ENCODE assay signal across 8 cellular contexts in the genomic region with DNA sequence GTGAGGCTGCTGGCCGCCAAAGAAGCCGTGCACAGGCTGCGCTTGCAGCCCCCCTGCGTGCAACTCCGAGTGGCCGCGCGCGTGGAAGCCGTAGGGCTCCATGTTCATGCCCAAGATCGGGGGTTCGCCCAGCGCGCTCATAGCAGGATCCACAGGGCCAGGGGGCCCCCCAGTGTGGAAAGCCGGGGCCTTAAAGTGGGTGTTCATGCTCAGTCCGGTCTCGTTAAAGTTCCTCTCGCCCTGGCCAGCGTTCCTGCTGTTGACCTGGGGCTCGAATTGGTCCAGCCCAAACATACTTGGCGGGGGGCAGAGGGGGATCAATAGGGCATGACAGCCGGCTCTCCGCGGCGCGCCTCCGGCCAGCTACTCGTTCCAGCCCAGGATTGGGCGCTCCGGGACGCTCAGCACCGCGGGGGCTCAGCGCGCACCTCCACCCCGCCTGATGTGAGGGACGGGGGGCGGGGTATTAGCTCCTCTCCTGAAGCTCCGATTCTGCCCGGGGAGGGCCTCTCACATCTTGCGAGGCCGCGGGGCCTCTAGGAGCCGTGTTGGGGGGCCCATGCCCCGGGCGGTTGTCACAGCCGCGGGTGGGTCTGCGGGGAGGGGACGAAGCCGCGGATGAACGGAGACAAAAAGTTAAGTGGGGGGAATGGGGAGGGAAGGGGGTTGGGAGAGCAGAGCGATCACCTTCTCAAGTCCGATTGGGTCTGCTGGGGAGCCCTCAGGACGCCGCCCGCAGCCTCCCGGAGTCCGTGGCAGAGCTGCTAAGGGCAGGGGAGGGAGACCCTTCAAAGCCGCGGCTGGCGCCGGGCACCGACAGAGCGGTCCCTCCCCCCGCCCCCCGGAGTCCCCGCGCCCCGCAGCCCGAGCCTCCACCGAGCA. TPM values are rescaled to one million over a fixed set of nuclear protein-coding genes. Genes with fewer than 3 reads are reported as not detected.
DNase-seq lines count a peak whose midpoint lies in the region; ATAC-seq and TF ChIP-seq lines count a peak whose summit lies in the region.

No MANE protein-coding gene starts in this region.

- no peak for TF ChIP-seq CTCF in uterus (IDR thresholded peaks at IDR 0.05)

- no peak for ATAC-seq in activated naive CD8-positive, alpha-beta T cell treated with anti-CD3 and anti-CD28 coated beads, Interleukin-2, amount 50 U/mL, for 24 hours
- ATAC-seq in memory B cell (ENCODE audit: low read depth) (no peak), HG02885 (IDR thresholded peaks at IDR 0.05; ENCODE audit: poor library complexity, unreplicated experiment) (no peak)

- H3K4me1 Mint-ChIP-seq in activated naive CD8-positive, alpha-beta T cell (ENCODE audit: low read depth) = peaks cover 11% of the 10 kb centered on the region
- H3K4me1 Mint-ChIP-seq in activated naive CD8-positive, alpha-beta T cell treated with anti-CD3 and anti-CD28 coated beads, Interleukin-2, amount 50 U/mL, for 24 hours = peaks cover 11% of the 10 kb centered on the region
- H3K4me1 Mint-ChIP-seq in dendritic cell treated with granulocyte-macrophage colony-stimulating factor and Interleukin-4, amounts not matched to agents 40 ng/mL and 50 ng/mL, for 4 days (ENCODE audit: low read depth) = peaks cover 46% of the 10 kb centered on the region
- H3K4me1 Mint-ChIP-seq in memory B cell = peaks cover 14% of the 10 kb centered on the region

- H3K36me3 ChIP-seq in uterus = no peaks in the 10 kb centered on the region

- intact Hi-C loops in dendritic cell treated with granulocyte-macrophage colony-stimulating factor and Interleukin-4, amounts not matched to agents 40 ng/mL and 50 ng/mL, for 4 days (cut with micrococcal nuclease) = loop anchor here (10.0 kb wide), 1 partner anchor 966 kb away; no protein-coding TSS in a partner anchor
- intact Hi-C loops in uterus (cut with DNase I; ENCODE audit: low total_unique reads) = loop anchor here (5.0 kb wide), 1 partner anchor 1043 kb away; no protein-coding TSS in a partner anchor

- H3K27ac Mint-ChIP-seq in activated naive CD8-positive, alpha-beta T cell = no peak overlapping the region
- no peak overlapping the region for H3K27ac Mint-ChIP-seq in activated naive CD8-positive, alpha-beta T cell treated with anti-CD3 and anti-CD28 coated beads, Interleukin-2, amount 50 U/mL, for 24 hours
- no peak overlapping the region for H3K27ac Mint-ChIP-seq in dendritic cell treated with granulocyte-macrophage colony-stimulating factor and Interleukin-4, amounts not matched to agents 40 ng/mL and 50 ng/mL, for 4 days
- no peak overlapping the region for H3K27ac Mint-ChIP-seq in memory B cell

- H3K27me3 ChIP-seq in uterus = peaks cover 0 to 6% of the 10 kb centered on the region in 2 donors

- no peaks in the 10 kb centered on the region for H3K9me3 Mint-ChIP-seq in activated naive CD8-positive, alpha-beta T cell (ENCODE audit: low read depth)
- no peaks in the 10 kb centered on the region for H3K9me3 Mint-ChIP-seq in activated naive CD8-positive, alpha-beta T cell treated with anti-CD3 and anti-CD28 coated beads, Interleukin-2, amount 50 U/mL, for 24 hours
- no peaks in the 10 kb centered on the region for H3K9me3 Mint-ChIP-seq in dendritic cell treated with granulocyte-macrophage colony-stimulating factor and Interleukin-4, amounts not matched to agents 40 ng/mL and 50 ng/mL, for 4 days
- no peaks in the 10 kb centered on the region for H3K9me3 Mint-ChIP-seq in memory B cell

- peak overlapping the region; percentile 46 to 68 for H3K4me3 ChIP-seq in uterus

- peak overlapping the region; percentile 20 for H3K4me3 Mint-ChIP-seq in activated naive CD8-positive, alpha-beta T cell
- no peak overlapping the region for H3K4me3 Mint-ChIP-seq in activated naive CD8-positive, alpha-beta T cell treated with anti-CD3 and anti-CD28 coated beads, Interleukin-2, amount 50 U/mL, for 24 hours
- peak overlapping the region; percentile 81 for H3K4me3 Mint-ChIP-seq in dendritic cell treated with granulocyte-macrophage colony-stimulating factor and Interleukin-4, amounts not matched to agents 40 ng/mL and 50 ng/mL, for 4 days
- peak overlapping the region; percentile 82 for H3K4me3 Mint-ChIP-seq in memory B cell

- H3K9me3 ChIP-seq in uterus = no peaks in the 10 kb centered on the region

- peaks cover 8% of the 10 kb centered on the region for H3K27me3 Mint-ChIP-seq in activated naive CD8-positive, alpha-beta T cell
- peaks cover 25% of the 10 kb centered on the region for H3K27me3 Mint-ChIP-seq in activated naive CD8-positive, alpha-beta T cell treated with anti-CD3 and anti-CD28 coated beads, Interleukin-2, amount 50 U/mL, for 24 hours
- peaks cover 47% of the 10 kb centered on the region for H3K27me3 Mint-ChIP-seq in dendritic cell treated with granulocyte-macrophage colony-stimulating factor and Interleukin-4, amounts not matched to agents 40 ng/mL and 50 ng/mL, for 4 days
- H3K27me3 Mint-ChIP-seq in memory B cell = peaks cover 11% of the 10 kb centered on the region

- H3K27ac ChIP-seq in uterus = peak overlapping the region; percentile 68 to 71

- DNase-seq in activated naive CD8-positive, alpha-beta T cell treated with anti-CD3 and anti-CD28 coated beads, Interleukin-2, amount 50 U/mL, for 24 hours = no peak
- DNase-seq in memory B cell (ENCODE audit: low spot score in 2 of 2) (no peak), uterus (peak in 1 of 2 donors; percentile 19), islet precursor cell (no peak), NOMO-1 treated with DMSO at 0.1 percent for 48 hours (lab: John Stamatoyannopoulos, UW; ENCODE audit: unreplicated experiment) (no peak)

- peaks cover 0 to 9% of the 10 kb centered on the region in 2 donors for H3K4me1 ChIP-seq in uterus

- H3K36me3 Mint-ChIP-seq in activated naive CD8-positive, alpha-beta T cell = no peaks in the 10 kb centered on the region
- no peaks in the 10 kb centered on the region for H3K36me3 Mint-ChIP-seq in activated naive CD8-positive, alpha-beta T cell treated with anti-CD3 and anti-CD28 coated beads, Interleukin-2, amount 50 U/mL, for 24 hours (ENCODE audit: low read depth)
- peaks cover 6% of the 10 kb centered on the region for H3K36me3 Mint-ChIP-seq in dendritic cell treated with granulocyte-macrophage colony-stimulating factor and Interleukin-4, amounts not matched to agents 40 ng/mL and 50 ng/mL, for 4 days (ENCODE audit: low read depth)
- H3K36me3 Mint-ChIP-seq in memory B cell = no peaks in the 10 kb centered on the region

- no peak for TF ChIP-seq POLR2A in uterus (IDR thresholded peaks at IDR 0.05)

RNA-seq across cellular contexts. Expression of gene MN1, which starts 1.1 kb away (rescaled TPM):
- total RNA-seq in uterus = 1 to 10 TPM; 2.0 to 9.7 (median 8.2) TPM
